In the genomic region with DNA sequence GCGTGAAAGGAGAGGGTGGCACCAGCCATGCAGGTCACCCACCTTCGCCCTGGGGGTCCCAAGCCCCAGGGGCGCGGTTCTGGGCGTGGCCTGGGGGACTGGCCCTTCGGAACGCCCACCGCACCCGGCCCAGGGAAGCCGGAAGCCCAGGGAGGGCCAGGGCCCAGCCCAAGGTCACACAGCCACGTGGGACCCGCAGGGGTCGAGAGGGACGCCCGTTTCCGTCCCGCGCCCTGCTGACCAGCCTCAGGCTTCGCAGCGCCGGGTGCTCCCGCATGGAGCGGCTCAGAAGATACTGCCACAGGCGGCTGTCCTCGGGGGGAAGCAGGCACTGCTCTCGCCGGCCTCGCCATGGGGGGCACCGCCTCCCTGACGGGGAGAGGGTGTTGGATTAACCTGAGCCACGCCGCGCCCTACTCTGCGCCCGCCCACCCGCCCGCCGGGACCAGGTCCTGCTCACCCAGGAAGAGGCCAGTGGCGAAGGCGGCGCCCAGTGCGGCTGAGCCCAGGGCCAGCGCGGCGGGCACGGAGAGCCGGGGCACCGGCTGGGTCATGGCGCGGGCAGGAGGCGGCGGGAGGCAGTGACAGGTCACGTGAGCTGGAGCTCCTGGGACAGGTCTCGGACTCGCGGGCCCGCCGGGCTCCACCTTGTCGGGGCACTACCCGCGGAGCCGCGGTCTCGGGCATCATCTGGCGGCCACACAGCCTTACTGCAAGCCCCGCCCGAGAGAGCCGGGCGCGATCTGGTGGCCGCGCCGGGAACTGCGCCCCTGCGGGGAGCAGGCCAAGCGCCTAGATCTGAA, we compare ENCODE assay signal across 7 cellular contexts.
A peak's percentile ranks its signal among the peaks of the same experiment; 100 is the strongest.
DNase-seq lines count a peak whose midpoint lies in the region; ATAC-seq, FAIRE-seq and TF ChIP-seq lines count a peak whose summit lies in the region.

Gene COMTD1 (minus strand): TSS at position 583 of the 803 bp plus-strand sequence. CDS start 29 bp downstream, at position 554.

- peak; percentile 100 for TF ChIP-seq CTCF in retinal pigment epithelial cell (conservative IDR thresholded peaks at IDR 0.05; ENCODE audit: low read depth, low read length)

- FAIRE-seq in GM18507 (lab: Jason Lieb, UNC) = peak; percentile 81

- peak; percentile 60 for ATAC-seq in HG02970 (IDR thresholded peaks at IDR 0.05; ENCODE audit: low FRiP score, unreplicated experiment)

- peak within 1 kb of the TSS; percentile 62 for H3K4me3 ChIP-seq in retinal pigment epithelial cell (ENCODE audit: low read length)

- DNase-seq in GM18507 (ENCODE audit: extremely low spot score, insufficient read length, low read depth) (peak; percentile 91), NCI-H2029 (lab: John Stamatoyannopoulos, UW) (peak; percentile 74), T1000 (lab: John Stamatoyannopoulos, UW) (peak; percentile 93), astrocyte of the hippocampus (ENCODE audit: low read depth, low spot score) (peak; percentile 97), hippocampal formation (lab: John Stamatoyannopoulos, UW) (peak; percentile 83), retinal pigment epithelial cell (ENCODE audit: low read depth) (peak; percentile 66)

Comparison
In these comparisons a context has a peak if more than half of its experiments do, and no peak if none do; other contexts are left out.
1. Peak in every context shown above with its lines: DNase-seq, ATAC-seq and H3K4me3 ChIP-seq.